Comparison of ENCODE assay signal across 23 cellular contexts in the genomic region with DNA sequence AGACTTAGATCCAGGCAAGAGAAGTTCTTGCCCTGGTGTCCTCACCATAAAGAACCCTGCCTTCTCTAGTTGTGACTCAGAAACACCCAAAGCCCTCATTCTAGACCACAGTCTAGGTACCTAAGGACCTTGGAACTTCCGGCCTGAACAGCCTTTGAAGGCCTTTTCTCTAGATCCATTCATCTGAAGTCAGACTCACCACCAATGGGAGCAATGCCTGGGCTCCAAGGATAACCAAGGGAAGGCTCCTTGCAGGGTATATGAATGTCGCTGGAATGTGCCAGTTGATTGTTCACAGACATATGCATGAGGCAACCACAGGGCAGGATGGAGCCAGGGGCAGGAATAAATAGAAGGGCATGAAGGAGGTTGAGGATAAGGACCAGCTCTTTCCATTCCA.
"Had no signal": no experiment of that assay in that cellular context is flagged by ENCODE, and none has a peak within 500 bp of the region (broad histone marks: within the 10 kb centered on the region; RNA-seq: fewer than 3 reads in every experiment).

No MANE protein-coding gene starts in this region.

- DNase-seq: activated CD4-positive, alpha-beta T cell treated with anti-CD3 and anti-CD28 coated beads for 36 hours; activated CD4-positive, alpha-beta T cell treated with anti-CD3 and anti-CD28 coated beads, Interleukin-2, amount 10 ng/mL, durations not matched to agents 7 days and 5 days; activated CD4-positive, alpha-beta T cell treated with anti-CD3 and anti-CD28 coated beads, Interleukin-2, amount 50 U/mL, for 48 hours; activated CD8-positive, alpha-beta T cell treated with anti-CD3 and anti-CD28 coated beads, Interleukin-2, amount 10 ng/mL, durations not matched to agents 7 days and 5 days; activated gamma-delta T cell; activated naive CD4-positive, alpha-beta T cell treated with Interleukin-2 at 50 U/mL for 16 hours; activated naive CD8-positive, alpha-beta T cell treated with anti-CD3 and anti-CD28 coated beads, Interleukin-2, amount 10 ng/mL, durations not matched to agents 7 days and 5 days; activated T-cell treated with anti-CD3 and anti-CD28 coated beads, Interleukin-2, amount 50 U/mL, for 24 hours; body of pancreas; cerebellar nuclear complex; NCI-H1105; NCI-H1417 treated with DMSO at 0.1 percent for 48 hours; NCI-H1930; NCI-H345; NCI-H524 treated with DMSO at 0.1 percent for 48 hours; Peyer's patch; RPMI8226; SHP77 treated with DMSO at 0.1 percent for 48 hours; SK-N-SH had no signal

- H3K9ac ChIP-seq: SK-N-SH had no signal

- H3K36me3 ChIP-seq: breast epithelium, Peyer's patch, SJSA1 had no signal

- H3K4me1 ChIP-seq: body of pancreas, breast epithelium, Peyer's patch, SJSA1 had no signal

- H3K27me3 ChIP-seq: body of pancreas, breast epithelium, Peyer's patch, SJSA1 had no signal

- H3K27ac ChIP-seq: body of pancreas, breast epithelium, Peyer's patch, SJSA1 had no signal

- ATAC-seq: activated CD4-positive, alpha-beta T cell treated with anti-CD3 and anti-CD28 coated beads for 36 hours; activated CD4-positive, CD25-positive, alpha-beta regulatory T cell treated with anti-CD3 and anti-CD28 coated beads, Interleukin-2, amount 50 U/mL, for 24 hours; activated CD8-positive, alpha-beta T cell treated with anti-CD3 and anti-CD28 coated beads, Interleukin-2, amount 10 ng/mL, durations not matched to agents 7 days and 5 days; body of pancreas; WTC11 had no signal

- H3K4me2 ChIP-seq: SK-N-SH had no signal

- H3K4me3 ChIP-seq: body of pancreas, breast epithelium, Peyer's patch, SJSA1 had no signal

- H3K9me3 ChIP-seq: body of pancreas, breast epithelium, Peyer's patch, SJSA1, SK-N-SH had no signal
